Comparison of ENCODE assay signal across 8 cellular contexts in genomic region chr6:99613705-99614429, GRCh38. TPM values are rescaled to one million over a fixed set of nuclear protein-coding genes. Genes with fewer than 3 reads are reported as not detected.
DNase-seq lines count a peak whose midpoint lies in the region; ATAC-seq, FAIRE-seq and TF ChIP-seq lines count a peak whose summit lies in the region.

No MANE protein-coding gene starts in this region.

- H3K4me3 ChIP-seq in GM08714 (ENCODE audit: low read length): peak overlapping the region; percentile 52; the same call in 1 of the 2 replicates
- peak overlapping the region; percentile 46 for H3K4me3 ChIP-seq in WI38 (ENCODE audit: low read depth, low read length)
- peak overlapping the region; percentile 27 to 55 (median 45) for H3K4me3 ChIP-seq in heart right ventricle
- peak overlapping the region; percentile 14 for H3K4me3 ChIP-seq in retinal pigment epithelial cell (ENCODE audit: low read length)

- peaks cover 56 to 100% (median 100%) of the 10 kb centered on the region in 7 donors for H3K27me3 ChIP-seq in heart right ventricle

- FAIRE-seq in GM19239 (lab: Jason Lieb, UNC): no peak

- no peak for TF ChIP-seq CTCF in GM20000 (IDR thresholded peaks at IDR 0.05; ENCODE audit: extremely low read depth, missing control alignments)
- no peak for TF ChIP-seq CTCF in WI38 (IDR thresholded peaks at IDR 0.05; ENCODE audit: low read depth, low read length)
- no peak for TF ChIP-seq CTCF in heart right ventricle (IDR thresholded peaks at IDR 0.05)
- no peak for TF ChIP-seq CTCF in retinal pigment epithelial cell (conservative IDR thresholded peaks at IDR 0.05; ENCODE audit: low read depth, low read length)

- DNase-seq in GM20000 (ENCODE audit: low spot score) (peak; percentile 83), heart right ventricle (no peak), retinal pigment epithelial cell (ENCODE audit: low read depth) (no peak), GM19239 (ENCODE audit: insufficient read length, low spot score) (no peak)
- no peak for DNase-seq in effector CD8-positive, alpha-beta T cell (lab: John Stamatoyannopoulos, UW)

- ATAC-seq in HG03558 (IDR thresholded peaks at IDR 0.05; ENCODE audit: extremely low read depth, unreplicated experiment): peak; percentile 21
- ATAC-seq in heart right ventricle: peak in 5 of 8 donors; percentile 17 to 66 (median 55)

- H3K9me3 ChIP-seq in heart right ventricle: no peaks in the 10 kb centered on the region

- no peaks in the 10 kb centered on the region for H3K36me3 ChIP-seq in heart right ventricle

- WGBS in heart right ventricle, 2 donors: 0 to 1% methylated on average over 74 to 82 of the region's 82 CpGs

- no peak overlapping the region for H3K27ac ChIP-seq in heart right ventricle

- intact Hi-C loops in heart right ventricle (cut with DNase I): no loop called here

- peaks cover 0 to 28% (median 20%) of the 10 kb centered on the region in 9 donors for H3K4me1 ChIP-seq in heart right ventricle

RNA-seq across cellular contexts. Expression of gene PRDM13, which starts 7.2 kb away (rescaled TPM):
- not detected for total RNA-seq in heart right ventricle
- not detected for polyA plus RNA-seq in heart right ventricle

RNA-seq across cellular contexts. Expression of gene CCNC, which starts 45.4 kb away (rescaled TPM):
- 10 to 100 TPM; 14.2 to 24.1 (median 18.6) TPM for total RNA-seq in heart right ventricle
- polyA plus RNA-seq in heart right ventricle: 10 to 100 TPM; 14.2 to 26.6 TPM
